Comparison of ENCODE assay signal across 1 cellular context in genomic region chr17:17742688-17743390, GRCh38.
TF ChIP-seq lines count a peak whose summit lies in the region.

No MANE protein-coding gene starts in this region.

TF ChIP-seq in SK-N-SH, 30 proteins besides CTCF, POLR2A, EP300 and RAD21 (continued from another document):
- TF ChIP-seq PBX3 (IDR thresholded peaks at IDR 0.05): no peak
